18 cellular contexts compared by ENCODE assay signal in genomic region chr6:22556298-22556697, GRCh38. TPM values are rescaled to one million over a fixed set of nuclear protein-coding genes. Genes with fewer than 3 reads are reported as not detected.
"Had no signal": no experiment of that assay in that cellular context is flagged by ENCODE, and none has a peak within 500 bp of the region (broad histone marks: within the 10 kb centered on the region; RNA-seq: fewer than 3 reads in every experiment).

No MANE protein-coding gene starts in this region.

- H3K4me3 ChIP-seq: esophagus muscularis mucosa, gastrocnemius medialis, heart right ventricle, pancreas, right lobe of liver, suprapubic skin, thyroid gland, upper lobe of left lung, vagina had no signal

- H3K4me1 ChIP-seq: gastrocnemius medialis, right lobe of liver, suprapubic skin, thyroid gland, upper lobe of left lung had no signal

- H3K36me3 ChIP-seq: esophagus muscularis mucosa, gastrocnemius medialis, heart right ventricle, pancreas, right lobe of liver, suprapubic skin, thyroid gland, upper lobe of left lung, vagina had no signal

- H3K9me3 ChIP-seq: esophagus muscularis mucosa, gastrocnemius medialis, heart right ventricle, pancreas, right lobe of liver, suprapubic skin, thyroid gland, upper lobe of left lung, vagina had no signal

- H3K27me3 ChIP-seq: esophagus muscularis mucosa, gastrocnemius medialis, heart right ventricle, pancreas, right lobe of liver, suprapubic skin, thyroid gland, upper lobe of left lung, vagina had no signal

- DNase-seq: effector memory CD8-positive, alpha-beta T cell; gastrocnemius medialis; islet precursor cell; natural killer cell; occipital lobe; pancreas; right lobe of liver; stimulated activated CD4-positive, alpha-beta T cell treated with anti-CD3 and anti-CD28 coated beads, Interleukin-4, amount 100 ng/mL, for 1 hour; stimulated activated CD8-positive, alpha-beta memory T cell treated with anti-CD3 and anti-CD28 coated beads, Interleukin-4, amount 100 ng/mL, for 48 hours; stimulated activated naive CD8-positive, alpha-beta T cell treated with anti-CD3 and anti-CD28 coated beads, Interleukin-15, Interleukin-2, amounts not matched to agents 100 U/mL and 50 U/mL, for 24 hours; thyroid gland; upper lobe of left lung had no signal

- H3K27ac ChIP-seq: epithelial cell of prostate, esophagus muscularis mucosa, gastrocnemius medialis, pancreas, right lobe of liver, suprapubic skin, thyroid gland, upper lobe of left lung, vagina had no signal

RNA-seq across cellular contexts. Expression of gene HDGFL1, which starts 13.1 kb away (rescaled TPM):
- polyA plus RNA-seq: heart right ventricle, liver, pancreas had no signal
